In the genomic region with DNA sequence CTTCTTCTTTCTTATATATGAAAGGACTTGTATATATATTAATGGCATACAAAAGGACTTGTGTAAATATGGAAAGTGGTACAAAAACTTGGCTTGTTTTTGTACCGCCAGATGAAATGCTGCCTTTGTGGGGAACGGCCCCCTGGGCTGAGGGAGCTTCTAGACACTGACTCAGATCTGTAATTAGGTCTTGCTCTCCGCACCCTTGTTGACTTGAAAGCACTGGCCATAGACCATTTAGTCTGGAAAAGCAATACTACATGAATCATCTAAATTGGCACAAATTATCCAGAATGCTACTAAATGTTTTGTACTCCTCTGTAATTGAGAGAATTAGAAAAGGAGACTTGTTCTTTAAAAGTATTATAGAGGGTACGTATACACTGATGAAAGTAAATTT, we compare ENCODE assay signal across 13 cellular contexts.
A peak's percentile ranks its signal among the peaks of the same experiment; 100 is the strongest.
DNase-seq lines count a peak whose midpoint lies in the region; ATAC-seq and TF ChIP-seq lines count a peak whose summit lies in the region.
"Had no signal": no experiment of that assay in that cellular context is flagged by ENCODE, and none has a peak within 500 bp of the region (broad histone marks: within the 10 kb centered on the region; RNA-seq: fewer than 3 reads in every experiment).

No MANE protein-coding gene starts in this region.

- H3K27ac ChIP-seq in HEK293 (ENCODE audit: extremely low read depth, low read depth, low read length): no peak overlapping the region
- peak overlapping the region; percentile 61 for H3K27ac ChIP-seq in cingulate gyrus (ENCODE audit: low read depth, low read length)

- H3K4me1 ChIP-seq in HEK293 (ENCODE audit: control insufficient read depth, insufficient read depth, low read length): peaks cover 12% of the 10 kb centered on the region

- no peaks in the 10 kb centered on the region for H3K9me3 ChIP-seq in HEK293 (ENCODE audit: control insufficient read depth, insufficient read depth, low read depth, low read length)
- H3K9me3 ChIP-seq: mucosa of descending colon had no signal

- no peak for ATAC-seq in GM21515 (IDR thresholded peaks at IDR 0.05; ENCODE audit: unreplicated experiment)
- ATAC-seq: activated CD8-positive, alpha-beta T cell treated with anti-CD3 and anti-CD28 coated beads, Interleukin-2, amount 10 ng/mL, durations not matched to agents 7 days and 5 days; activated naive CD4-positive, alpha-beta T cell treated with anti-CD3 and anti-CD28 coated beads, Interleukin-2, amount 50 U/mL, for 72 hours; mucosa of descending colon had no signal

- POLR2A ChIA-PET in HEK293 (lab: Yijun Ruan, JAX): no interaction called here

- no peak overlapping the region for H3K4me3 ChIP-seq in HEK293 (ENCODE audit: low read depth, low read length)
- H3K4me3 ChIP-seq: mucosa of descending colon had no signal

- DNase-seq in NCI-H446 (lab: John Stamatoyannopoulos, UW) (peak; percentile 57 to 67), renal cortical epithelial cell (ENCODE audit: low read depth) (peak; percentile 28), GM19238 (ENCODE audit: insufficient read length, low spot score) (no peak), germinal center (ENCODE audit: low spot score) (no peak), medulla oblongata (ENCODE audit: extremely low spot score) (no peak)
- DNase-seq: activated CD8-positive, alpha-beta T cell treated with anti-CD3 and anti-CD28 coated beads, Interleukin-2, amount 10 ng/mL, durations not matched to agents 7 days and 5 days; effector memory CD4-positive, alpha-beta T cell; hippocampal formation; mucosa of descending colon had no signal

- TF ChIP-seq CTCF in HEK293 (tag by site-specific recombination; IDR thresholded peaks at IDR 0.05): no peak

- CTCF ChIA-PET in HEK293 (lab: Yijun Ruan, JAX): no interaction called here

- H3K36me3 ChIP-seq in HEK293 (ENCODE audit: control insufficient read depth in 2 of 2, insufficient read depth in 1 of 2, low read length in 2 of 2): no peaks in the 10 kb centered on the region; a peak in 2 of 3 replicates

TF ChIP-seq in HEK293, 187 proteins besides CTCF, POLR2A, EP300 and RAD21:
- no peak for TF ChIP-seq ZNF433 (tag by site-specific recombination; IDR thresholded peaks at IDR 0.05; ENCODE audit: low read depth)
- peak; percentile 56 for TF ChIP-seq GLIS1 (tag by site-specific recombination; IDR thresholded peaks at IDR 0.05)
- no peak for TF ChIP-seq ZNF341 (tag by site-specific recombination; IDR thresholded peaks at IDR 0.05; ENCODE audit: low read depth)

Comparison
In these comparisons a context has a peak if more than half of its experiments do, and no peak if none do; other contexts are left out.
1. DNase-seq: peak in NCI-H446 (2 of 2) and renal cortical epithelial cell (single experiment); none in GM19238 (single experiment), germinal center (single experiment) and medulla oblongata (single experiment).